11 cellular contexts compared by ENCODE assay signal in the genomic region with DNA sequence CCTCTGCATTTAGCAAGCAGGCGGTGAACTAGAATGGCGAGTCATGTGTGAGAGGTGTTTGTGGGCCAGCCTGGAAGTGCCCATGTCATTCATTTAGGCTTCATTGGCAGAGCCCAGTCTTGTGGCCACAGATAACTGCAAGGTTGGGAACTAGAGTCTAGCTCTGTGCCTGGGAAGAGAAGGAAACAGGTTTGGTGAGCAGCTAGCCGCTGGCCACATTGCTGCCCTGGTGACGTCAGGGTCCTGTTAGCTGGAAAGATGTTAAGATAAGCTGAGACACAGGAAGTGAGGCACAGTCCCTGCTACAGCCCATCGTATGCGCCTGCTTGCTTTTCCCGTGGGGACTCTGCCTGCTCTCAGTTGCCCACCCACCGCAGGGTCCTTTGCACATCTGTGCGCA.
A peak's percentile ranks its signal among the peaks of the same experiment; 100 is the strongest.
DNase-seq lines count a peak whose midpoint lies in the region; TF ChIP-seq lines count a peak whose summit lies in the region.
"Had no signal": no experiment of that assay in that cellular context is flagged by ENCODE, and none has a peak within 500 bp of the region (broad histone marks: within the 10 kb centered on the region; RNA-seq: fewer than 3 reads in every experiment).

No MANE protein-coding gene starts in this region.

- H3K79me2 ChIP-seq in mammary epithelial cell (ENCODE audit: insufficient read depth, low read length) (no peaks in the 10 kb centered on the region), PC-9 (ENCODE audit: low read depth) (no peaks in the 10 kb centered on the region), osteoblast (ENCODE audit: insufficient read depth, low read length) (no peaks in the 10 kb centered on the region)

- H3K4me1 ChIP-seq in mammary epithelial cell (ENCODE audit: insufficient read depth, low read length) (no peaks in the 10 kb centered on the region), breast epithelium (no peaks in the 10 kb centered on the region), PC-9 (replicated peaks; ENCODE audit: insufficient read depth) (0 out of 2 replicates have a peak, but pooled peaks cover 5% of the 10 kb centered on the region), osteoblast (ENCODE audit: insufficient read depth, low read length) (no peaks in the 10 kb centered on the region)

- no peak overlapping the region for H3K27ac ChIP-seq in mammary epithelial cell (ENCODE audit: insufficient read depth, low read depth, low read length)
- H3K27ac ChIP-seq in breast epithelium: no peak overlapping the region
- H3K27ac ChIP-seq in PC-9: peak overlapping the region; percentile 31; the same call in 1 of the 2 replicates
- H3K27ac ChIP-seq in osteoblast (ENCODE audit: low read depth, low read length): no peak overlapping the region
- H3K27ac ChIP-seq: prostate gland had no signal

- H3K27me3 Mint-ChIP-seq in stimulated activated naive CD8-positive, alpha-beta T cell treated with anti-CD3 and anti-CD28 coated beads, Interleukin-15, Interleukin-2, amounts not matched to agents 100 ng/mL and 50 ng/mL, for 24 hours: no peaks in the 10 kb centered on the region
- no peaks in the 10 kb centered on the region for H3K27me3 Mint-ChIP-seq in endothelial cell (ENCODE audit: unreplicated experiment)

- H3K9me3 Mint-ChIP-seq in stimulated activated naive CD8-positive, alpha-beta T cell treated with anti-CD3 and anti-CD28 coated beads, Interleukin-15, Interleukin-2, amounts not matched to agents 100 ng/mL and 50 ng/mL, for 24 hours: peaks cover 4% of the 10 kb centered on the region
- no peaks in the 10 kb centered on the region for H3K9me3 Mint-ChIP-seq in endothelial cell (ENCODE audit: unreplicated experiment)

- BruUV-seq in mammary epithelial cell (replicated peaks; lab: Mats Ljungman, UMichigan) (no TSS peak), PC-9 (replicated peaks; lab: Mats Ljungman, UMichigan) (no TSS peak)

- H2AFZ ChIP-seq in mammary epithelial cell (ENCODE audit: low read depth, low read length): no peak overlapping the region
- H2AFZ ChIP-seq in PC-9: no peak overlapping the region
- H2AFZ ChIP-seq in osteoblast (ENCODE audit: low read length): no peak overlapping the region

- dilution Hi-C loops in mammary epithelial cell (cut with HindIII; ENCODE audit: low sequenced_read_pairs): no loop called here

- H3K27me3 ChIP-seq in mammary epithelial cell (ENCODE audit: insufficient read depth, low read length): no peaks in the 10 kb centered on the region
- H3K27me3 ChIP-seq in breast epithelium: no peaks in the 10 kb centered on the region
- H3K27me3 ChIP-seq in PC-9 (ENCODE audit: insufficient read depth, low read depth): no peaks in the 10 kb centered on the region
- no peaks in the 10 kb centered on the region for H3K27me3 ChIP-seq in osteoblast (ENCODE audit: insufficient read depth, low read length)

- H3K4me2 ChIP-seq in mammary epithelial cell (ENCODE audit: insufficient read depth, low read depth, low read length): no peak overlapping the region
- H3K4me2 ChIP-seq in PC-9: 0 out of 2 replicates have a peak overlapping the region, but pooled peaks have one; percentile 10
- H3K4me2 ChIP-seq in osteoblast (ENCODE audit: insufficient read depth, low read length): no peak overlapping the region

- in situ Hi-C loops in mammary epithelial cell (cut with MboI; ENCODE audit: low sequenced_read_pairs in 2 of 2): no loop called here

- H3F3A ChIP-seq in PC-9 (ENCODE audit: insufficient read depth, low read depth): no peaks in the 10 kb centered on the region

- H4K20me1 ChIP-seq in mammary epithelial cell (ENCODE audit: insufficient read depth, low read length) (no peaks in the 10 kb centered on the region), PC-9 (ENCODE audit: insufficient read depth) (no peaks in the 10 kb centered on the region), osteoblast (ENCODE audit: insufficient read depth, low read length) (no peaks in the 10 kb centered on the region)

- H3K27ac Mint-ChIP-seq in stimulated activated naive CD8-positive, alpha-beta T cell treated with anti-CD3 and anti-CD28 coated beads, Interleukin-15, Interleukin-2, amounts not matched to agents 100 ng/mL and 50 ng/mL, for 24 hours: peak overlapping the region; percentile 7
- H3K27ac Mint-ChIP-seq in endothelial cell (ENCODE audit: unreplicated experiment): no peak overlapping the region

- H3K9me2 ChIP-seq in PC-9 (ENCODE audit: insufficient read depth): no peaks in the 10 kb centered on the region

- H3K36me3 ChIP-seq in mammary epithelial cell (ENCODE audit: insufficient read depth, low read length): no peaks in the 10 kb centered on the region
- H3K36me3 ChIP-seq in breast epithelium: no peaks in the 10 kb centered on the region
- H3K36me3 ChIP-seq in PC-9 (ENCODE audit: low read depth): no peaks in the 10 kb centered on the region
- H3K36me3 ChIP-seq in osteoblast (ENCODE audit: insufficient read depth, low read length): no peaks in the 10 kb centered on the region
- H3K36me3 ChIP-seq: prostate gland had no signal

- TF ChIP-seq CTCF in mammary epithelial cell (conservative IDR thresholded peaks at IDR 0.05 in 1 of 2, IDR thresholded peaks at IDR 0.05 in 1 of 2; ENCODE audit: extremely low read depth in 1 of 2, insufficient read depth in 1 of 2, low read depth in 1 of 2, low read length in 2 of 2) (no peak), breast epithelium (IDR thresholded peaks at IDR 0.05) (no peak), PC-9 (conservative IDR thresholded peaks at IDR 0.05) (no peak), endothelial cell (IDR thresholded peaks at IDR 0.05; ENCODE audit: unreplicated experiment) (no peak), osteoblast (IDR thresholded peaks at IDR 0.05; ENCODE audit: extremely low read depth, low read depth, low read length) (no peak)

- peaks cover 18% of the 10 kb centered on the region for H3K4me1 Mint-ChIP-seq in stimulated activated naive CD8-positive, alpha-beta T cell treated with anti-CD3 and anti-CD28 coated beads, Interleukin-15, Interleukin-2, amounts not matched to agents 100 ng/mL and 50 ng/mL, for 24 hours (ENCODE audit: low read depth)
- no peaks in the 10 kb centered on the region for H3K4me1 Mint-ChIP-seq in endothelial cell (ENCODE audit: unreplicated experiment)

- no peak for TF ChIP-seq POLR2A in breast epithelium (IDR thresholded peaks at IDR 0.05)

- H3K9me3 ChIP-seq in mammary epithelial cell (replicated peaks; ENCODE audit: insufficient read depth, low read length): peaks cover 7% of the 10 kb centered on the region
- H3K9me3 ChIP-seq in breast epithelium: no peaks in the 10 kb centered on the region
- no peaks in the 10 kb centered on the region for H3K9me3 ChIP-seq in PC-9 (ENCODE audit: insufficient read depth, low read depth)
- no peaks in the 10 kb centered on the region for H3K9me3 ChIP-seq in osteoblast (ENCODE audit: low read depth, low read length)
- H3K9me3 ChIP-seq: prostate gland had no signal

- peaks cover 4% of the 10 kb centered on the region for H3K36me3 Mint-ChIP-seq in stimulated activated naive CD8-positive, alpha-beta T cell treated with anti-CD3 and anti-CD28 coated beads, Interleukin-15, Interleukin-2, amounts not matched to agents 100 ng/mL and 50 ng/mL, for 24 hours (ENCODE audit: low read depth)
- H3K36me3 Mint-ChIP-seq in endothelial cell (ENCODE audit: low read depth, unreplicated experiment): no peaks in the 10 kb centered on the region

- CTCF ChIA-PET in mammary epithelial cell (lab: Charles Lee; ENCODE audit: low non-redundant PET) (no interaction called here), PC-9 (lab: Charles Lee) (interaction anchor here (0.5 to 0.7 kb wide), 3 partner anchors 13 to 434 kb away, joined by 3 to 6 read pairs (median 3); no protein-coding TSS in a partner anchor)

- 79% methylated on average over 6 of the region's 9 CpGs for WGBS in mammary epithelial cell (ENCODE audit: low coverage, missing lambda C conversion rate)

- H3K4me3 ChIP-seq in mammary epithelial cell (replicated peaks in 1 of 3; ENCODE audit: insufficient read depth in 1 of 3, low read depth in 2 of 3, low read length in 3 of 3) (no peak overlapping the region), breast epithelium (no peak overlapping the region), PC-9 (no peak overlapping the region), osteoblast (ENCODE audit: insufficient read depth, low read length) (no peak overlapping the region)
- H3K4me3 ChIP-seq: prostate gland had no signal

- H3K4me3 Mint-ChIP-seq in stimulated activated naive CD8-positive, alpha-beta T cell treated with anti-CD3 and anti-CD28 coated beads, Interleukin-15, Interleukin-2, amounts not matched to agents 100 ng/mL and 50 ng/mL, for 24 hours: no peak overlapping the region
- no peak overlapping the region for H3K4me3 Mint-ChIP-seq in endothelial cell (ENCODE audit: unreplicated experiment)

- no peak overlapping the region for H3K9ac ChIP-seq in mammary epithelial cell (ENCODE audit: insufficient read depth, low read length)

- intact Hi-C loops in mammary epithelial cell (cut with micrococcal nuclease) (no loop called here), breast epithelium (cut with DNase I; ENCODE audit: low total_unique reads) (no loop called here), PC-9 (cut with micrococcal nuclease; ENCODE audit: unreplicated experiment) (no loop called here)

- DNase-seq in mammary epithelial cell (peak; percentile 2), breast epithelium (ENCODE audit: low spot score in 2 of 2) (no peak), PC-9 (peak; percentile 47 to 73), dermis blood vessel endothelial cell (peak; percentile 35), endothelial cell (ENCODE audit: low spot score) (no peak), DMS114 treated with DMSO at 0.1 percent for 48 hours (lab: John Stamatoyannopoulos, UW; ENCODE audit: unreplicated experiment) (no peak), osteoblast (ENCODE audit: insufficient read length, low spot score, missing footprints) (no peak)
- DNase-seq: amniotic stem cell; stimulated activated naive CD4-positive, alpha-beta T cell had no signal

- POLR2A ChIA-PET in PC-9 (lab: Charles Lee; ENCODE audit: unreplicated experiment): no interaction called here

Comparison
In these comparisons a context has a peak if more than half of its experiments do, and no peak if none do; other contexts are left out.
1. DNase-seq: peak in mammary epithelial cell (single experiment), PC-9 (2 of 2) and dermis blood vessel endothelial cell (single experiment); none in breast epithelium (0 of 2), endothelial cell (single experiment), DMS114 treated with DMSO at 0.1 percent for 48 hours (single experiment) and osteoblast (single experiment).